Comparison of ENCODE assay signal across 16 cellular contexts in genomic region chr15:83767786-83768185, GRCh38.
"Had no signal": no experiment of that assay in that cellular context is flagged by ENCODE, and none has a peak within 500 bp of the region (broad histone marks: within the 10 kb centered on the region; RNA-seq: fewer than 3 reads in every experiment).

No MANE protein-coding gene starts in this region.

- H3K4me3 Mint-ChIP-seq: activated naive CD8-positive, alpha-beta T cell treated with anti-CD3 and anti-CD28 coated beads for 36 hours; activated T-helper 1 cell treated with anti-CD3 and anti-CD28 coated beads, Interleukin-12 subunit alpha, Interleukin-12 subunit beta, Interleukin-2, Interleukin-4 antibody, amounts not matched to agents 30 ng/mL and 10 ng/mL and 1 ng/mL, durations not matched to agents 14 hours and 24 hours and 36 hours; naive thymus-derived CD8-positive, alpha-beta T cell; stimulated activated memory B cell treated with anti-CD40 and anti-IgM and Interleukin-4, amounts not matched to agents 10 μg/mL and 1 μg/mL and 100 μg/mL, for 72 hours had no signal

- H3K27ac Mint-ChIP-seq: activated naive CD8-positive, alpha-beta T cell treated with anti-CD3 and anti-CD28 coated beads for 36 hours; activated T-helper 1 cell treated with anti-CD3 and anti-CD28 coated beads, Interleukin-12 subunit alpha, Interleukin-12 subunit beta, Interleukin-2, Interleukin-4 antibody, amounts not matched to agents 30 ng/mL and 10 ng/mL and 1 ng/mL, durations not matched to agents 14 hours and 24 hours and 36 hours; naive thymus-derived CD8-positive, alpha-beta T cell; stimulated activated memory B cell treated with anti-CD40 and anti-IgM and Interleukin-4, amounts not matched to agents 10 μg/mL and 1 μg/mL and 100 μg/mL, for 72 hours had no signal

- H3K9me3 Mint-ChIP-seq: activated naive CD8-positive, alpha-beta T cell treated with anti-CD3 and anti-CD28 coated beads for 36 hours; activated T-helper 1 cell treated with anti-CD3 and anti-CD28 coated beads, Interleukin-12 subunit alpha, Interleukin-12 subunit beta, Interleukin-2, Interleukin-4 antibody, amounts not matched to agents 30 ng/mL and 10 ng/mL and 1 ng/mL, durations not matched to agents 14 hours and 24 hours and 36 hours had no signal

- H3K36me3 Mint-ChIP-seq: activated naive CD8-positive, alpha-beta T cell treated with anti-CD3 and anti-CD28 coated beads for 36 hours; naive thymus-derived CD8-positive, alpha-beta T cell; stimulated activated memory B cell treated with anti-CD40 and anti-IgM and Interleukin-4, amounts not matched to agents 10 μg/mL and 1 μg/mL and 100 μg/mL, for 72 hours had no signal

- H3K4me1 Mint-ChIP-seq: activated naive CD8-positive, alpha-beta T cell treated with anti-CD3 and anti-CD28 coated beads for 36 hours; naive thymus-derived CD8-positive, alpha-beta T cell; stimulated activated memory B cell treated with anti-CD40 and anti-IgM and Interleukin-4, amounts not matched to agents 10 μg/mL and 1 μg/mL and 100 μg/mL, for 72 hours had no signal

- DNase-seq: activated CD4-positive, CD25-positive, alpha-beta regulatory T cell; activated naive CD8-positive, alpha-beta T cell treated with anti-CD3 and anti-CD28 coated beads for 36 hours; central memory CD4-positive, alpha-beta T cell; cortex of kidney; effector CD4-positive, alpha-beta T cell; head of caudate nucleus; mammary epithelial cell; naive thymus-derived CD8-positive, alpha-beta T cell; sigmoid colon; SW 1271; uterus had no signal

- H3K27me3 ChIP-seq: ascending aorta, neutrophil, sigmoid colon, tibial nerve, uterus had no signal

- H3K4me3 ChIP-seq: ascending aorta, sigmoid colon, tibial nerve, uterus had no signal

- H3K27me3 Mint-ChIP-seq: stimulated activated memory B cell treated with anti-CD40 and anti-IgM and Interleukin-4, amounts not matched to agents 10 μg/mL and 1 μg/mL and 100 μg/mL, for 72 hours had no signal

- H3K36me3 ChIP-seq: ascending aorta, neutrophil, sigmoid colon, tibial nerve, uterus had no signal

- H3K4me1 ChIP-seq: uterus had no signal

- H3K27ac ChIP-seq: ascending aorta, neutrophil, sigmoid colon, tibial nerve, uterus had no signal

- ATAC-seq: naive thymus-derived CD8-positive, alpha-beta T cell; stimulated activated memory B cell treated with anti-CD40 and anti-IgM and Interleukin-4, amounts not matched to agents 10 μg/mL and 1 μg/mL and 100 μg/mL, for 72 hours had no signal
